Comparison of ENCODE assay signal across 2 cellular contexts in the genomic region with DNA sequence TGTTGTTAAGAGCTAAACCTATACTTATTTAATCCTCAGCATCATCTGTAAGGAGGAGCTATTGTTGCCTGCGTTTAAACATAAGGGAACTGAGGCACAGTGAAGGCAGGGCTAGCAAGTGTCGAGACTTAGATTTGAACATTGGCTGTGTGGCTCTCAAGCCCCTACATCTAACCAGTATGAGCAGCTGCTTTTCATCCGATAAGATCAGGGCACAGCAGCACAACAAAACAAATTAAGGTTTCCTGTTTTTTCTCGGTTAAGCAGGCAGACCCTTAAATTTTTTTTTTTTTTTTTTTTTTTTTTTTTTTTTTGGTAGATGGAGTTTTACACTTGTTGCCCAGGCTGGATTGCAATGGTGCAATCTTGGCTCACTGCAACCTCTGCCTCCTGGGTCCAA.
TF ChIP-seq lines count a peak whose summit lies in the region.

No MANE protein-coding gene starts in this region.

TF ChIP-seq in HEK293, 187 proteins besides CTCF, POLR2A, EP300 and RAD21:
- TF ChIP-seq, protein P1, sequence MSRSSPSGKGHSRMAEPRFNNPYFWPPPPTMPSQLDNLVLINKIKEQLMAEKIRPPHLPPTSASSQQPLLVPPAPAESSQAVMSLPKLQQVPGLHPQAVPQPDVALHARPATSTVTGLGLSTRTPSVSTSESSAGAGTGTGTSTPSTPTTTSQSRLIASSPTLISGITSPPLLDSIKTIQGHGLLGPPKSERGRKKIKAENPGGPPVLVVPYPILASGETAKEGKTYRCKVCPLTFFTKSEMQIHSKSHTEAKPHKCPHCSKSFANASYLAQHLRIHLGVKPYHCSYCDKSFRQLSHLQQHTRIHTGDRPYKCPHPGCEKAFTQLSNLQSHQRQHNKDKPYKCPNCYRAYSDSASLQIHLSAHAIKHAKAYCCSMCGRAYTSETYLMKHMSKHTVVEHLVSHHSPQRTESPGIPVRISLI (tag by site-specific recombination; IDR thresholded peaks at IDR 0.05): 0 out of 2 replicates have a peak, but pooled peaks have one; percentile 16
- TF ChIP-seq ZNF239 (tag by site-specific recombination; IDR thresholded peaks at IDR 0.05): no peak
TF ChIP-seq in HEK293: peak in this region for 1.

TF ChIP-seq in H1, 55 proteins besides CTCF, POLR2A, EP300 and RAD21 (continued from another document):
- TF ChIP-seq TAF7 (optimal IDR thresholded peaks at IDR 0.05; ENCODE audit: borderline replicate concordance, low read depth, low read length): no peak
- TF ChIP-seq TAF1 (IDR thresholded peaks at IDR 0.05; ENCODE audit: low read depth, low read length): no peak
- TF ChIP-seq CTBP2 (IDR thresholded peaks at IDR 0.05; ENCODE audit: borderline replicate concordance, insufficient read depth, insufficient read length, low read length): no peak
- no peak for TF ChIP-seq BCL11A (IDR thresholded peaks at IDR 0.05; ENCODE audit: low read depth in 2 of 2, low read length in 2 of 2)
- no peak for TF ChIP-seq NANOG (IDR thresholded peaks at IDR 0.05; ENCODE audit: insufficient read depth, low read depth, low read length, poor library complexity, severe bottlenecking)
- TF ChIP-seq SP1 (IDR thresholded peaks at IDR 0.05; ENCODE audit: low read depth, low read length): no peak
- TF ChIP-seq KDM5A (IDR thresholded peaks at IDR 0.05; ENCODE audit: low read length): no peak
- TF ChIP-seq SP4 (IDR thresholded peaks at IDR 0.05; ENCODE audit: low read length): no peak
- no peak for TF ChIP-seq TCF12 (IDR thresholded peaks at IDR 0.05; ENCODE audit: low read depth, low read length)
- TF ChIP-seq FOSL1 (IDR thresholded peaks at IDR 0.05; ENCODE audit: insufficient read depth, low read depth, low read length): no peak
- TF ChIP-seq POLR2AphosphoS5 (IDR thresholded peaks at IDR 0.05; ENCODE audit: low read depth, low read length): no peak
- no peak for TF ChIP-seq GTF2F1 (IDR thresholded peaks at IDR 0.05; ENCODE audit: borderline replicate concordance, low read depth, low read length)
